ENCODE assay signal across 10 cellular contexts in the genomic region with DNA sequence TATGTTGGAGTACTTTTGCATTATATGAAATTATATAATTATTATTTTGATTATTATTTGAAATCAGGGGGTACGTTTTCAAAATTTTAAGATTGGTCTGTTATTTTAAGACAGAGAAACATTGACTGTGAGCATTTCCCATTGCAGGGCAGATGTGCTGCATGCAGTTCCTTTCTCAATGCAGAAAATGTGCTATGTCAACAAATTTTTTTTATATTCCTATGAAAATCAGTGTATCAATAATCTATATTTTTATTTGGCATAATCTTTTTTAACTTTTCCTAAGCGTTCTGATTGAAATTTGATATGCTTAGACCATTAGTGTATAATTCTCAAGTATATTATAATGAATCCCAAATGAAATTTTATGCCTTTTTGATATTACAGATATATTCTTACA.
"Had no signal": no experiment of that assay in that cellular context is flagged by ENCODE, and none has a peak within 500 bp of the region (broad histone marks: within the 10 kb centered on the region; RNA-seq: fewer than 3 reads in every experiment).

No MANE protein-coding gene starts in this region.

- H3K4me3 ChIP-seq: GM23248, HAP-1 had no signal

- FAIRE-seq: HTR-8/SVneo had no signal

- H3K9me3 ChIP-seq: HAP-1 had no signal

- H3K36me3 ChIP-seq: HAP-1 had no signal

- DNase-seq: GM23248, GOT3, H7, HFFc6, Karpas-422, KBM-7 had no signal

- H2AFZ ChIP-seq: GM23248 had no signal

- H3K9ac ChIP-seq: GM23248, KMS-11 had no signal

- H3K4me1 ChIP-seq: HAP-1 had no signal

- ATAC-seq: HCT116 had no signal

- H3K4me2 ChIP-seq: KMS-11 had no signal

- H3K27ac ChIP-seq: GM23248, KMS-11 had no signal
